9 cellular contexts compared by ENCODE assay signal in the genomic region with DNA sequence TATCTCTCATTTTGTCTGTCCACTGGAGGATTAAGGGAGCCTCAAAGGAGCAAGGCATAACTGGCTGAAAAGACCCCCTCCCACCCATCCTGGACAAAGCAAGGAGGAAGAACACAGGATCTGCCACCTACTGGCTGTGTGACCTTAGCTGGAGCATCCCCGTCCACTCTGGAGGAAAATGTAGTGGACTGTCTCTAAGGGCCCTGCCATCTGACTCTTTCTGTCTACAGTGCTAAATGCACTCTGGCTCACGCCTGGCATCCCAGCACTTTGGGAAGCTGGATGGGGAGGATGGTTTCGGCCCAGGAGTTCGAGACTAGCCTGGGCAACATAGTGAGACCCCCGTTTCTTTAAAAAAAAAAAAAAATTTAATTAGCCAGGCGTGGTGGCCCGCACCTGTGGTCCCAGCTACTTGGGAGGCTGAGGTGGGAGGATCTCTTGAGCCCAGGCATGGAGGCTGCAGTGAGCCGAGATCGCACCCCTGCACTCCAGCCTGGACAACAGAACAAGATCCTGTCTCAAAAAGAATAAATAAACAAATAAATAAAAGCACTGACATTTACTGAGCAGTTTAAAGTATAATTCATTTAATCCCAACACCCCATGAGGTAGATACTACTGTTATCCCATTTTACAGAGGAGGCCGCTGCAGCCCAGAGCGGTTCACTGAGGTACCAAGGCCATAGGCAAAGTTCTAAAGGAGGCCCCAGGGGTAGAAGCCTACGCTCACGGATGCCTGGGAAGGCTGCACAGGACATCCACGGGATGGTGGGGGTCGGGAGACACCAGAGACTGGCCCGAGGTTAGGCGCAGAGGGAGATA. TPM values are rescaled to one million over a fixed set of nuclear protein-coding genes. Genes with fewer than 3 reads are reported as not detected.
DNase-seq lines count a peak whose midpoint lies in the region; ATAC-seq, FAIRE-seq and TF ChIP-seq lines count a peak whose summit lies in the region.
"Had no signal": no experiment of that assay in that cellular context is flagged by ENCODE, and none has a peak within 500 bp of the region (broad histone marks: within the 10 kb centered on the region; RNA-seq: fewer than 3 reads in every experiment).

No MANE protein-coding gene starts in this region.

- TF ChIP-seq EP300 in K562 (IDR thresholded peaks at IDR 0.05; ENCODE audit: low read length) = no peak

- H3K27me3 Mint-ChIP-seq in CD4-positive, CD25-positive, alpha-beta regulatory T cell = no peaks in the 10 kb centered on the region

- no peak for TF ChIP-seq CTCF in K562 (IDR thresholded peaks at IDR 0.05 in 2 of 3, conservative IDR thresholded peaks at IDR 0.05 in 1 of 3; ENCODE audit: insufficient read depth in 2 of 3, low read depth in 1 of 3, low read length in 3 of 3)
- peak in 2 of 4 donors; percentile 18 to 28 for TF ChIP-seq CTCF in right lobe of liver (IDR thresholded peaks at IDR 0.05)
- peak in 2 of 6 experiments; percentile 17 to 21 for TF ChIP-seq CTCF in thyroid gland (IDR thresholded peaks at IDR 0.05)

- H3K27ac Mint-ChIP-seq in CD4-positive, CD25-positive, alpha-beta regulatory T cell = peak overlapping the region; percentile 93 to 99 (median 97)

- peak overlapping the region; percentile 66 to 96 for H3K9ac ChIP-seq in K562 (ENCODE audit: insufficient read depth in 1 of 2, low read depth in 2 of 2, low read length in 2 of 2)

- POLR2A ChIA-PET in K562 (lab: Yijun Ruan, JAX) = interaction anchor here (0.7 to 1.0 kb wide), 2 partner anchors 17 to 20 kb away, joined by 3 read pairs; no protein-coding TSS in a partner anchor

- CTCF ChIA-PET in K562 (lab: Yijun Ruan, JAX; ENCODE audit: low intra/inter-chr PET ratio) = no interaction called here

- peaks cover 24 to 50% (median 32%) of the 10 kb centered on the region in 4 donors for H3K4me1 Mint-ChIP-seq in CD4-positive, CD25-positive, alpha-beta regulatory T cell

- ATAC-seq in CD4-positive, CD25-positive, alpha-beta regulatory T cell (ENCODE audit: low read depth in 2 of 2) = no peak
- ATAC-seq in HG03139 (IDR thresholded peaks at IDR 0.05; ENCODE audit: unreplicated experiment) (peak; percentile 6), K562 (peak; percentile 40), right lobe of liver (peak; percentile 15 to 23 (median 22)), HG03439 (IDR thresholded peaks at IDR 0.05; ENCODE audit: unreplicated experiment) (no peak), GM19324 (IDR thresholded peaks at IDR 0.05; ENCODE audit: low FRiP score, unreplicated experiment) (no peak)

- H2AFZ ChIP-seq in K562 (ENCODE audit: low read depth, low read length) = peak overlapping the region; percentile 95

- intact Hi-C loops in K562 (cut with micrococcal nuclease) (no loop called here), right lobe of liver (cut with DNase I) (no loop called here), thyroid gland (cut with DNase I) (no loop called here)

- no TSS peak for BruUV-seq in K562 (replicated peaks; lab: Mats Ljungman, UMichigan)

- peak overlapping the region; percentile 77 for H3K27ac ChIP-seq in CD4-positive, CD25-positive, alpha-beta regulatory T cell (ENCODE audit: insufficient read depth, low read length, poor library complexity, severe bottlenecking)
- H3K27ac ChIP-seq in K562 (ENCODE audit: extremely low read depth, low read depth, low read length) = no peak overlapping the region; the same call in 2 of the 3 replicates
- H3K27ac ChIP-seq in right lobe of liver = peak overlapping the region; percentile 95 to 99 (median 95)
- peak overlapping the region; percentile 75 to 95 (median 91) for H3K27ac ChIP-seq in thyroid gland

- FAIRE-seq in K562 (lab: Jason Lieb, UNC) = no peak

- TF ChIP-seq POLR2A in K562 (conservative IDR thresholded peaks at IDR 0.05) = no peak
- TF ChIP-seq POLR2A in right lobe of liver (IDR thresholded peaks at IDR 0.05) = no peak
- TF ChIP-seq POLR2A in thyroid gland (IDR thresholded peaks at IDR 0.05) = no peak

- DNase-seq in CD4-positive, CD25-positive, alpha-beta regulatory T cell = no peak
- DNase-seq in K562 (ENCODE audit: extremely low read depth in 1 of 4, low spot score in 3 of 4) (no peak), right lobe of liver (no peak), thyroid gland (peak in 1 of 2 donors; percentile 11), GDM1 (lab: John Stamatoyannopoulos, UW) (no peak)

- peak overlapping the region; percentile 93 for H3K4me2 ChIP-seq in K562 (ENCODE audit: insufficient read depth, low read length)

- H3K4me3 Mint-ChIP-seq in CD4-positive, CD25-positive, alpha-beta regulatory T cell = peak overlapping the region; percentile 95 to 100 (median 98)

- no peaks in the 10 kb centered on the region for H3K9me1 ChIP-seq in K562 (ENCODE audit: control insufficient read depth, insufficient read depth, low read length)

- TF ChIP-seq RAD21 in K562 (CRISPR knock-in tag; conservative IDR thresholded peaks at IDR 0.05 in 1 of 2, IDR thresholded peaks at IDR 0.05 in 1 of 2) = no peak; a peak in 1 of 4 replicates

- peaks cover under 1% of the 10 kb centered on the region for H3K36me3 ChIP-seq in CD4-positive, CD25-positive, alpha-beta regulatory T cell (ENCODE audit: control insufficient read depth, insufficient read depth, low read length)
- H3K36me3 ChIP-seq in K562 (ENCODE audit: control insufficient read depth, insufficient read depth, low read length) (no peaks in the 10 kb centered on the region), right lobe of liver (no peaks in the 10 kb centered on the region), thyroid gland (no peaks in the 10 kb centered on the region)

- peaks cover 4% of the 10 kb centered on the region for H3K36me3 Mint-ChIP-seq in CD4-positive, CD25-positive, alpha-beta regulatory T cell

- in situ Hi-C loops in K562 (cut with MboI) = no loop called here

- peaks cover 10% of the 10 kb centered on the region; the same call in 2 of the 3 replicates for H3K79me2 ChIP-seq in K562 (ENCODE audit: control insufficient read depth, insufficient read depth, low read length)

- no peaks in the 10 kb centered on the region for H3K9me3 ChIP-seq in CD4-positive, CD25-positive, alpha-beta regulatory T cell (ENCODE audit: control insufficient read depth in 2 of 2, low read length in 2 of 2)
- H3K9me3 ChIP-seq in K562 (replicated peaks; ENCODE audit: control insufficient read depth, insufficient read depth, low read depth, low read length) (no peaks in the 10 kb centered on the region), right lobe of liver (no peaks in the 10 kb centered on the region), thyroid gland (no peaks in the 10 kb centered on the region)

- H3K27me3 ChIP-seq in CD4-positive, CD25-positive, alpha-beta regulatory T cell (ENCODE audit: control insufficient read depth, insufficient read depth, low read length) = no peaks in the 10 kb centered on the region
- H3K27me3 ChIP-seq in K562 (ENCODE audit: control insufficient read depth in 2 of 2, insufficient read depth in 2 of 2, low read length in 2 of 2) = no peaks in the 10 kb centered on the region
- no peaks in the 10 kb centered on the region for H3K27me3 ChIP-seq in right lobe of liver
- no peaks in the 10 kb centered on the region for H3K27me3 ChIP-seq in thyroid gland

- peaks cover 9% of the 10 kb centered on the region for H4K20me1 ChIP-seq in K562 (replicated peaks; ENCODE audit: control insufficient read depth, insufficient read depth, low read length)

- H3K4me3 ChIP-seq in CD4-positive, CD25-positive, alpha-beta regulatory T cell (ENCODE audit: low read depth, low read length) = peak overlapping the region; percentile 88
- H3K4me3 ChIP-seq in K562 = peak overlapping the region; percentile 81
- peak overlapping the region; percentile 93 to 99 (median 96) for H3K4me3 ChIP-seq in right lobe of liver
- H3K4me3 ChIP-seq in thyroid gland (replicated peaks in 1 of 3) = peak overlapping the region; percentile 29 to 70 (median 60)

- 52% methylated on average over 16 of the region's 17 CpGs for WGBS in K562 (ENCODE audit: insufficient coverage, low coverage, missing lambda C conversion rate)
- WGBS in right lobe of liver (ENCODE audit: insufficient coverage, low coverage, low lambda C conversion rate, missing lambda C conversion rate) = 10% methylated on average over 12 of the region's 17 CpGs
- 40 to 42% methylated on average over 17 of the region's 17 CpGs for WGBS in thyroid gland, 2 donors

- peaks cover 52% of the 10 kb centered on the region for H3K4me1 ChIP-seq in CD4-positive, CD25-positive, alpha-beta regulatory T cell (ENCODE audit: control insufficient read depth, insufficient read depth, low read length, poor library complexity, severe bottlenecking)
- H3K4me1 ChIP-seq in K562 (replicated peaks in 1 of 2; ENCODE audit: control insufficient read depth in 2 of 2, insufficient read depth in 2 of 2, low read length in 2 of 2) (peaks cover 10 to 17% of the 10 kb centered on the region in 2 experiments; a peak in 3 of 5 replicates), right lobe of liver (peaks cover 0 to 41% (median 13%) of the 10 kb centered on the region in 4 donors), thyroid gland (peaks cover 31 to 47% of the 10 kb centered on the region in 2 donors)

- peaks cover 0 to 3% (median 0%) of the 10 kb centered on the region in 7 donors for H3K9me3 Mint-ChIP-seq in CD4-positive, CD25-positive, alpha-beta regulatory T cell

RNA-seq across cellular contexts. Expression of gene TBC1D2B, which starts 1.1 kb away (rescaled TPM):
- total RNA-seq in CD4-positive, CD25-positive, alpha-beta regulatory T cell = 117 TPM
- 10 to 100 TPM; 12.2 to 17.9 (median 15.4) TPM for polyA plus RNA-seq in CD4-positive, CD25-positive, alpha-beta regulatory T cell
- total RNA-seq in K562 (2011; cell fraction: chromatin; rRNA removed; ENCODE audit: low replicate concordance) = 51.5 and 55.8 TPM in 2 replicates
- 24.0 and 27.9 TPM in 2 replicates for total RNA-seq in K562 (2011; cell fraction: nucleolus; rRNA removed)
- total RNA-seq in K562 (2011; cell fraction: nucleoplasm; rRNA removed) = 23.0 and 24.5 TPM in 2 replicates
- total RNA-seq in K562 (2014; rRNA removed) (5.1 and 6.2 TPM in 2 replicates), K562 (2014; rRNA removed; fragmentation: Illumina TruSeq; extraction: Trizol) (8.9 and 9.3 TPM in 2 replicates), K562 (2015; rRNA removed; fragmentation: Illumina TruSeq; extraction: Trizol) (7.8 and 8.9 TPM in 2 replicates), K562 (2021) (10.1 and 10.7 TPM in 2 replicates), right lobe of liver (10 to 100 TPM; 23.7 to 81.4 (median 29.6) TPM), thyroid gland (10 to 100 TPM; 32.8 to 54.0 (median 40.1) TPM)
- polyA plus RNA-seq in K562 (2011; rRNA removed) (13.7 and 16.3 TPM in 2 replicates), K562 (2014; fragmentation: Illumina TruSeq; extraction: Trizol) (7.7 and 9.2 TPM in 2 replicates), K562 (2014; fragmentation: Nextera tagmentation; extraction: Ambion mirVana) (under 1 TPM; 0.15 to 0.48 TPM), K562 (2014; rRNA removed) (6.5 and 6.9 TPM in 2 replicates)
- polyA plus RNA-seq in K562 (2011; cell fraction: cytosol; rRNA removed) = 9.0 and 12.5 TPM in 2 replicates
- 28.9 and 35.0 TPM in 2 replicates for polyA plus RNA-seq in K562 (2011; cell fraction: nucleus; rRNA removed)
- 5.8 and 15.9 TPM in 2 replicates for polyA plus RNA-seq in K562 (2012)
- 10.0 and 13.7 TPM in 2 replicates for polyA minus RNA-seq in K562 (2011; rRNA and poly(A)+ RNA removed)
- 5.5 and 8.6 TPM in 2 replicates for polyA minus RNA-seq in K562 (2011; cell fraction: cytosol; rRNA and poly(A)+ RNA removed)
- polyA minus RNA-seq in K562 (2011; cell fraction: nucleus; rRNA and poly(A)+ RNA removed) = 7.5 and 11.8 TPM in 2 replicates

RNA-seq across cellular contexts. Expression of gene SH2D7, which starts 15.9 kb away (rescaled TPM):
- not detected for total RNA-seq in CD4-positive, CD25-positive, alpha-beta regulatory T cell
- under 1 TPM in 1 of 4 donors, not detected in 3; 0.09 TPM for polyA plus RNA-seq in CD4-positive, CD25-positive, alpha-beta regulatory T cell
- total RNA-seq in K562 (2011; cell fraction: chromatin; rRNA removed; ENCODE audit: low replicate concordance) = not detected in 2 replicates
- total RNA-seq in K562 (2011; cell fraction: nucleolus; rRNA removed) = not detected in 2 replicates
- total RNA-seq in K562 (2011; cell fraction: nucleoplasm; rRNA removed) = not detected in 2 replicates
- total RNA-seq in K562 (2014; rRNA removed) = not detected in 2 replicates
- not detected in 2 replicates for total RNA-seq in K562 (2014; rRNA removed; fragmentation: Illumina TruSeq; extraction: Trizol)
- not detected in 2 replicates for total RNA-seq in K562 (2015; rRNA removed; fragmentation: Illumina TruSeq; extraction: Trizol)
- total RNA-seq in K562 (2021) = not detected in 2 replicates
- not detected in 2 replicates for polyA plus RNA-seq in K562 (2011; rRNA removed)
- polyA plus RNA-seq in K562 (2011; cell fraction: cytosol; rRNA removed) = not detected in 2 replicates
- not detected in 2 replicates for polyA plus RNA-seq in K562 (2011; cell fraction: nucleus; rRNA removed)
- polyA plus RNA-seq in K562 (2012) = 0.10 and 0.19 TPM in 2 replicates
- polyA plus RNA-seq in K562 (2014; fragmentation: Illumina TruSeq; extraction: Trizol) = not detected in 2 replicates
- not detected for polyA plus RNA-seq in K562 (2014; fragmentation: Nextera tagmentation; extraction: Ambion mirVana)
- polyA plus RNA-seq in K562 (2014; rRNA removed) = not detected in 2 replicates
- polyA minus RNA-seq in K562 (2011; rRNA and poly(A)+ RNA removed) = not detected in 2 replicates
- polyA minus RNA-seq in K562 (2011; cell fraction: cytosol; rRNA and poly(A)+ RNA removed) = not detected in 2 replicates
- polyA minus RNA-seq in K562 (2011; cell fraction: nucleus; rRNA and poly(A)+ RNA removed) = not detected in 2 replicates
- total RNA-seq in right lobe of liver = not detected
- not detected for total RNA-seq in thyroid gland
- total RNA-seq: HT1080 had no signal

RNA-seq across cellular contexts. Expression of gene CIB2, which starts 54.8 kb away (rescaled TPM):
- total RNA-seq in CD4-positive, CD25-positive, alpha-beta regulatory T cell = 1.2 TPM
- polyA plus RNA-seq in CD4-positive, CD25-positive, alpha-beta regulatory T cell = 1 to 10 TPM in 3 of 4 donors, under 1 TPM in 1; 0.94 to 2.7 (median 1.9) TPM
- total RNA-seq in K562 (2011; cell fraction: chromatin; rRNA removed; ENCODE audit: low replicate concordance) = 3.8 and 11.9 TPM in 2 replicates
- total RNA-seq in K562 (2011; cell fraction: nucleolus; rRNA removed) = 7.2 and 9.5 TPM in 2 replicates
- total RNA-seq in K562 (2011; cell fraction: nucleoplasm; rRNA removed) = 8.9 and 12.3 TPM in 2 replicates
- total RNA-seq in K562 (2014; rRNA removed) (22.4 and 33.3 TPM in 2 replicates), K562 (2014; rRNA removed; fragmentation: Illumina TruSeq; extraction: Trizol) (12.5 and 15.9 TPM in 2 replicates), K562 (2015; rRNA removed; fragmentation: Illumina TruSeq; extraction: Trizol) (18.5 and 19.6 TPM in 2 replicates), K562 (2021) (18.3 and 22.9 TPM in 2 replicates), right lobe of liver (1 to 10 TPM in 2 of 6 experiments, under 1 TPM in 3, not detected in 1; 0.22 to 1.3 (median 0.74) TPM), thyroid gland (1 to 10 TPM; 4.1 to 7.5 (median 4.9) TPM)
- polyA plus RNA-seq in K562 (2011; rRNA removed) (37.4 and 38.2 TPM in 2 replicates), K562 (2014; fragmentation: Illumina TruSeq; extraction: Trizol) (27.3 and 32.7 TPM in 2 replicates), K562 (2014; fragmentation: Nextera tagmentation; extraction: Ambion mirVana) (1 to 10 TPM; 1.5 to 2.0 TPM), K562 (2014; rRNA removed) (19.4 and 26.5 TPM in 2 replicates)
- polyA plus RNA-seq in K562 (2011; cell fraction: cytosol; rRNA removed) = 28.4 and 32.0 TPM in 2 replicates
- 12.9 and 15.3 TPM in 2 replicates for polyA plus RNA-seq in K562 (2011; cell fraction: nucleus; rRNA removed)
- 19.3 and 45.7 TPM in 2 replicates for polyA plus RNA-seq in K562 (2012)
- 42.4 and 47.1 TPM in 2 replicates for polyA minus RNA-seq in K562 (2011; rRNA and poly(A)+ RNA removed)
- 15.1 and 20.0 TPM in 2 replicates for polyA minus RNA-seq in K562 (2011; cell fraction: cytosol; rRNA and poly(A)+ RNA removed)
- polyA minus RNA-seq in K562 (2011; cell fraction: nucleus; rRNA and poly(A)+ RNA removed) = 3.0 and 4.3 TPM in 2 replicates

Comparison
In these comparisons a context has a peak if more than half of its experiments do, and no peak if none do; other contexts are left out.
1. ATAC-seq: peak in HG03139 (single experiment), K562 (single experiment) and right lobe of liver (4 of 4); none in CD4-positive, CD25-positive, alpha-beta regulatory T cell (0 of 2), HG03439 (single experiment) and GM19324 (single experiment).
2. Peak in every context shown above with its lines, with median percentiles within 50 percentile points of each other: H3K4me3 ChIP-seq.